8 cellular contexts compared by ENCODE assay signal in genomic region chr16:30369938-30370443, GRCh38. TPM values are rescaled to one million over a fixed set of nuclear protein-coding genes. Genes with fewer than 3 reads are reported as not detected.
DNase-seq lines count a peak whose midpoint lies in the region; ATAC-seq, FAIRE-seq and TF ChIP-seq lines count a peak whose summit lies in the region.

No MANE protein-coding gene starts in this region.

- FAIRE-seq in GM12891 (lab: Jason Lieb, UNC) = no peak

- H3K9me3 ChIP-seq in transverse colon = no peaks in the 10 kb centered on the region

- peaks cover 1 to 6% of the 10 kb centered on the region in 2 donors for H3K36me3 Mint-ChIP-seq in activated T-cell treated with anti-CD3 and anti-CD28 coated beads, Interleukin-2, amount 50 U/mL, for 72 hours (ENCODE audit: insufficient read depth in 2 of 2)

- H3K4me3 Mint-ChIP-seq in activated T-cell treated with anti-CD3 and anti-CD28 coated beads, Interleukin-2, amount 50 U/mL, for 72 hours = peak overlapping the region; percentile 91 to 97

- intact Hi-C loops in transverse colon (cut with DNase I; ENCODE audit: low total_unique reads) = no loop called here

- H3K27ac Mint-ChIP-seq in activated T-cell treated with anti-CD3 and anti-CD28 coated beads, Interleukin-2, amount 50 U/mL, for 72 hours = no peak overlapping the region

- DNase-seq in GM12891 (ENCODE audit: insufficient read length, low spot score) (peak; percentile 53), left lobe of liver (ENCODE audit: low spot score) (peak; percentile 56), transverse colon (no peak), MV-4-11 (lab: John Stamatoyannopoulos, UW) (no peak), GM03348 (ENCODE audit: low spot score) (no peak)
- no peak for DNase-seq in activated T-cell treated with anti-CD3 and anti-CD28 coated beads, Interleukin-2, amount 50 U/mL, for 72 hours

- H3K9me3 Mint-ChIP-seq in activated T-cell treated with anti-CD3 and anti-CD28 coated beads, Interleukin-2, amount 50 U/mL, for 72 hours = no peaks in the 10 kb centered on the region

- H3K27me3 Mint-ChIP-seq in activated T-cell treated with anti-CD3 and anti-CD28 coated beads, Interleukin-2, amount 50 U/mL, for 72 hours (ENCODE audit: low read depth) = no peaks in the 10 kb centered on the region

- no peak for TF ChIP-seq POLR2A in GM12891 (IDR thresholded peaks at IDR 0.05; ENCODE audit: low read depth, low read length)
- no peak for TF ChIP-seq POLR2A in transverse colon (IDR thresholded peaks at IDR 0.05)

- H3K4me1 ChIP-seq in transverse colon = peaks cover 11 to 41% (median 33%) of the 10 kb centered on the region in 4 donors

- ATAC-seq in HG02678 (IDR thresholded peaks at IDR 0.05; ENCODE audit: unreplicated experiment) = peak; percentile 10
- peak; percentile 8 to 9 for ATAC-seq in activated T-cell treated with anti-CD3 and anti-CD28 coated beads, Interleukin-2, amount 50 U/mL, for 72 hours (replicated peaks in 1 of 2)
- no peak for ATAC-seq in left lobe of liver
- ATAC-seq in GM19324 (IDR thresholded peaks at IDR 0.05; ENCODE audit: low FRiP score, unreplicated experiment) = no peak

- no peaks in the 10 kb centered on the region for H3K27me3 ChIP-seq in transverse colon

- peaks cover 45% of the 10 kb centered on the region for H3K4me1 Mint-ChIP-seq in activated T-cell treated with anti-CD3 and anti-CD28 coated beads, Interleukin-2, amount 50 U/mL, for 72 hours (ENCODE audit: low read depth)

- WGBS in transverse colon (ENCODE audit: low coverage in 1 of 2), 2 donors = 1% methylated on average over 23 of the region's 73 CpGs; no CpG with 5 or more reads in 1 of the 2 donors

- peak overlapping the region; percentile 85 to 92 (median 88) for H3K27ac ChIP-seq in transverse colon

- no peak for TF ChIP-seq EP300 in transverse colon (IDR thresholded peaks at IDR 0.05; ENCODE audit: low read depth)

- peaks cover 0 to 2% (median under 1%) of the 10 kb centered on the region in 4 donors for H3K36me3 ChIP-seq in transverse colon

- in situ Hi-C loops in transverse colon (cut with MboI; ENCODE audit: low pct_ligation_motif_present in 1 of 4, low pct_unique_long_range_greater_than_20kb in 1 of 4, low sequenced_read_pairs in 3 of 4) = no loop called here

- TF ChIP-seq CTCF in transverse colon (IDR thresholded peaks at IDR 0.05) = no peak

- H3K4me3 ChIP-seq in transverse colon = peak overlapping the region; percentile 96 to 98 (median 97)

TF ChIP-seq in GM12891, 5 proteins besides CTCF, POLR2A, EP300 and RAD21:
- TF ChIP-seq SPI1 (IDR thresholded peaks at IDR 0.05; ENCODE audit: low read depth, low read length) = no peak
- no peak for TF ChIP-seq POU2F2 (IDR thresholded peaks at IDR 0.05; ENCODE audit: low read depth, low read length)
- TF ChIP-seq POLR2AphosphoS5 (IDR thresholded peaks at IDR 0.05; ENCODE audit: low read depth, low read length) = no peak
- no peak for TF ChIP-seq PAX5 (IDR thresholded peaks at IDR 0.05; ENCODE audit: insufficient read depth, low read length, severe bottlenecking)
- no peak for TF ChIP-seq TAF1 (IDR thresholded peaks at IDR 0.05; ENCODE audit: low read depth, low read length)

RNA-seq across cellular contexts. Expression of gene TBC1D10B, which starts 0.3 kb away (rescaled TPM):
- polyA plus RNA-seq in GM12891 (2012; ENCODE audit: low read depth, missing spikeins) = 18.0 TPM
- total RNA-seq in activated T-cell treated with anti-CD3 and anti-CD28 coated beads, Interleukin-2, amount 50 U/mL, for 72 hours = 10 to 100 TPM; 48.0 to 50.7 TPM
- 14.1 TPM for total RNA-seq in left lobe of liver
- total RNA-seq in transverse colon = 10 to 100 TPM; 32.5 to 62.9 (median 40.3) TPM

RNA-seq across cellular contexts. Expression of gene MYL11, which starts 4.6 kb away (rescaled TPM):
- 1.2 TPM for polyA plus RNA-seq in GM12891 (2012; ENCODE audit: low read depth, missing spikeins)
- 1 to 10 TPM in 1 of 2 donors, not detected in 1; 2.0 TPM for total RNA-seq in activated T-cell treated with anti-CD3 and anti-CD28 coated beads, Interleukin-2, amount 50 U/mL, for 72 hours
- total RNA-seq in left lobe of liver (not detected), transverse colon (1 to 10 TPM in 1 of 4 donors, not detected in 3; 6.3 TPM)

RNA-seq across cellular contexts. Expression of gene SEPTIN1, which starts 12.4 kb away (rescaled TPM):
- 80.3 TPM for polyA plus RNA-seq in GM12891 (2012; ENCODE audit: low read depth, missing spikeins)
- total RNA-seq in activated T-cell treated with anti-CD3 and anti-CD28 coated beads, Interleukin-2, amount 50 U/mL, for 72 hours = 100 to 1,000 TPM; 223 to 233 TPM
- total RNA-seq in left lobe of liver (1.4 TPM), transverse colon (1 to 10 TPM; 2.8 to 9.8 (median 4.8) TPM)

RNA-seq across cellular contexts. Expression of gene CD2BP2, which starts 14.9 kb away (rescaled TPM):
- polyA plus RNA-seq in GM12891 (2012; ENCODE audit: low read depth, missing spikeins) = 26.4 TPM
- 10 to 100 TPM; 61.9 to 63.5 TPM for total RNA-seq in activated T-cell treated with anti-CD3 and anti-CD28 coated beads, Interleukin-2, amount 50 U/mL, for 72 hours
- total RNA-seq in left lobe of liver (15.4 TPM), transverse colon (10 to 100 TPM; 25.8 to 41.1 (median 33.0) TPM)

RNA-seq across cellular contexts. Expression of gene ZNF48, which starts 25.2 kb away (rescaled TPM):
- 3.8 TPM for polyA plus RNA-seq in GM12891 (2012; ENCODE audit: low read depth, missing spikeins)
- total RNA-seq in activated T-cell treated with anti-CD3 and anti-CD28 coated beads, Interleukin-2, amount 50 U/mL, for 72 hours = 10 to 100 TPM; 10.5 to 13.1 TPM
- total RNA-seq in left lobe of liver (5.4 TPM), transverse colon (10 to 100 TPM in 1 of 4 donors, 1 to 10 TPM in 2, not detected in 1; 5.8 to 10.5 (median 7.0) TPM)

Comparison
In these comparisons a context has a peak if more than half of its experiments do, and no peak if none do; other contexts are left out.
1. DNase-seq: peak in GM12891 (single experiment) and left lobe of liver (single experiment); none in activated T-cell treated with anti-CD3 and anti-CD28 coated beads, Interleukin-2, amount 50 U/mL, for 72 hours (0 of 2), transverse colon (single experiment), MV-4-11 (single experiment) and GM03348 (single experiment).
2. ATAC-seq: peak in HG02678 (single experiment) and activated T-cell treated with anti-CD3 and anti-CD28 coated beads, Interleukin-2, amount 50 U/mL, for 72 hours (2 of 2); none in left lobe of liver (single experiment) and GM19324 (single experiment).
3. RNA of gene SEPTIN1, which starts 12.4 kb away (total RNA-seq): 223 to 233 TPM in activated T-cell treated with anti-CD3 and anti-CD28 coated beads, Interleukin-2, amount 50 U/mL, for 72 hours; 2.8 to 9.8 TPM in transverse colon and 1.4 TPM in left lobe of liver (single experiment); every median in the first group is over 10 times any median in the second.